8 cellular contexts compared by ENCODE assay signal in genomic region chr3:187012609-187013051, GRCh38.
DNase-seq lines count a peak whose midpoint lies in the region; ATAC-seq and TF ChIP-seq lines count a peak whose summit lies in the region.

No MANE protein-coding gene starts in this region.

- peaks cover 48% of the 10 kb centered on the region for H3K4me1 ChIP-seq in CD8-positive, alpha-beta memory T cell (ENCODE audit: insufficient read depth, low read length)
- peaks cover 0 to 16% (median 4%) of the 10 kb centered on the region in 4 donors for H3K4me1 ChIP-seq in Peyer's patch

- peak in 1 of 5 donors; percentile 62 for DNase-seq in CD8-positive, alpha-beta memory T cell
- DNase-seq in Peyer's patch = peak in 2 of 3 donors; percentile 68
- DNase-seq in central memory CD8-positive, alpha-beta T cell (ENCODE audit: low spot score in 2 of 2) = no peak
- peak; percentile 51 for DNase-seq in osteocyte (ENCODE audit: extremely low spot score, unreplicated experiment)
- no peak for DNase-seq in SW480 (ENCODE audit: low spot score)
- DNase-seq in HEK293T (ENCODE audit: extremely low spot score) = no peak

- TF ChIP-seq POLR2A in Peyer's patch (IDR thresholded peaks at IDR 0.05) = no peak

- no peak overlapping the region for H3K27ac ChIP-seq in CD8-positive, alpha-beta memory T cell (ENCODE audit: low read depth, low read length)
- peak overlapping the region; percentile 53 to 79 (median 68) for H3K27ac ChIP-seq in Peyer's patch

- H3K36me3 ChIP-seq in CD8-positive, alpha-beta memory T cell (ENCODE audit: insufficient read depth, low read length) = no peaks in the 10 kb centered on the region
- no peaks in the 10 kb centered on the region for H3K36me3 ChIP-seq in Peyer's patch

- H3K9me3 Mint-ChIP-seq in CD8-positive, alpha-beta memory T cell = peaks cover 0 to 3% (median 0%) of the 10 kb centered on the region in 5 donors
- peaks cover 7% of the 10 kb centered on the region for H3K9me3 Mint-ChIP-seq in central memory CD8-positive, alpha-beta T cell
- peaks cover 4% of the 10 kb centered on the region for H3K9me3 Mint-ChIP-seq in osteocyte (ENCODE audit: unreplicated experiment)

- peak overlapping the region in 5 of 7 donors; percentile 26 to 71 (median 58) for H3K4me3 Mint-ChIP-seq in CD8-positive, alpha-beta memory T cell
- H3K4me3 Mint-ChIP-seq in central memory CD8-positive, alpha-beta T cell = peak overlapping the region; percentile 40
- no peak overlapping the region for H3K4me3 Mint-ChIP-seq in osteocyte (ENCODE audit: unreplicated experiment)

- peaks cover 58 to 81% (median 76%) of the 10 kb centered on the region in 3 donors for H3K4me1 Mint-ChIP-seq in CD8-positive, alpha-beta memory T cell
- H3K4me1 Mint-ChIP-seq in central memory CD8-positive, alpha-beta T cell = peaks cover 55% of the 10 kb centered on the region
- H3K4me1 Mint-ChIP-seq in osteocyte (ENCODE audit: unreplicated experiment) = peaks cover 37% of the 10 kb centered on the region

- H3K4me3 ChIP-seq in CD8-positive, alpha-beta memory T cell (ENCODE audit: low read length) = peak overlapping the region; percentile 3
- H3K4me3 ChIP-seq in Peyer's patch = no peak overlapping the region

- CTCF ChIA-PET in CD8-positive, alpha-beta memory T cell (lab: Charles Lee) = no interaction called here
- CTCF ChIA-PET in HEK293T (lab: Yijun Ruan, JAX) = no interaction called here

- no peaks in the 10 kb centered on the region for H3K27me3 Mint-ChIP-seq in CD8-positive, alpha-beta memory T cell
- H3K27me3 Mint-ChIP-seq in central memory CD8-positive, alpha-beta T cell = no peaks in the 10 kb centered on the region
- no peaks in the 10 kb centered on the region for H3K27me3 Mint-ChIP-seq in osteocyte (ENCODE audit: unreplicated experiment)

- POLR2A ChIA-PET in CD8-positive, alpha-beta memory T cell (lab: Charles Lee) = no interaction called here
- POLR2A ChIA-PET in HEK293T (lab: Yijun Ruan, JAX) = no interaction called here

- TF ChIP-seq CTCF in Peyer's patch (IDR thresholded peaks at IDR 0.05) = no peak
- TF ChIP-seq CTCF in osteocyte (IDR thresholded peaks at IDR 0.05) = no peak

- H3K9me3 ChIP-seq in CD8-positive, alpha-beta memory T cell (ENCODE audit: low read length) = no peaks in the 10 kb centered on the region
- no peaks in the 10 kb centered on the region for H3K9me3 ChIP-seq in Peyer's patch

- peak; percentile 55 for ATAC-seq in central memory CD8-positive, alpha-beta T cell (replicated peaks; ENCODE audit: extremely low read depth, poor library complexity, severe bottlenecking)
- ATAC-seq in GM21786 (IDR thresholded peaks at IDR 0.05; ENCODE audit: unreplicated experiment) (no peak), GM21737 (IDR thresholded peaks at IDR 0.05; ENCODE audit: unreplicated experiment) (no peak)

- peaks cover 8 to 65% (median 19%) of the 10 kb centered on the region in 3 donors for H3K36me3 Mint-ChIP-seq in CD8-positive, alpha-beta memory T cell
- H3K36me3 Mint-ChIP-seq in central memory CD8-positive, alpha-beta T cell (ENCODE audit: insufficient read depth) = peaks cover 24% of the 10 kb centered on the region
- H3K36me3 Mint-ChIP-seq in osteocyte (ENCODE audit: unreplicated experiment) = peaks cover 28% of the 10 kb centered on the region

- no peaks in the 10 kb centered on the region for H3K27me3 ChIP-seq in CD8-positive, alpha-beta memory T cell (ENCODE audit: insufficient read depth, low read length, poor library complexity, severe bottlenecking)
- H3K27me3 ChIP-seq in Peyer's patch = no peaks in the 10 kb centered on the region

- peak overlapping the region; percentile 78 to 95 (median 90) for H3K27ac Mint-ChIP-seq in CD8-positive, alpha-beta memory T cell
- H3K27ac Mint-ChIP-seq in central memory CD8-positive, alpha-beta T cell (ENCODE audit: low read depth) = peak overlapping the region; percentile 52
- peak overlapping the region; percentile 82 for H3K27ac Mint-ChIP-seq in osteocyte (ENCODE audit: unreplicated experiment)

TF ChIP-seq in HEK293T, 16 proteins besides CTCF, POLR2A, EP300 and RAD21:
- no peak for TF ChIP-seq SUZ12 (IDR thresholded peaks at IDR 0.05)
TF ChIP-seq in HEK293T: peak in this region for 0.

Comparison
In these comparisons a context has a peak if more than half of its experiments do, and no peak if none do; other contexts are left out.
1. DNase-seq: peak in Peyer's patch (2 of 3) and osteocyte (single experiment); none in central memory CD8-positive, alpha-beta T cell (0 of 2), SW480 (single experiment) and HEK293T (single experiment).
2. Peak in every context shown above with its lines, with median percentiles within 50 percentile points of each other: H3K27ac Mint-ChIP-seq.